Comparison of ENCODE assay signal across 17 cellular contexts in genomic region chr6:30044630-30045029, GRCh38. TPM values are rescaled to one million over a fixed set of nuclear protein-coding genes. Genes with fewer than 3 reads are reported as not detected.
A peak's percentile ranks its signal among the peaks of the same experiment; 100 is the strongest.
DNase-seq lines count a peak whose midpoint lies in the region; ATAC-seq, FAIRE-seq and TF ChIP-seq lines count a peak whose summit lies in the region.
"Had no signal": no experiment of that assay in that cellular context is flagged by ENCODE, and none has a peak within 500 bp of the region (broad histone marks: within the 10 kb centered on the region; RNA-seq: fewer than 3 reads in every experiment).

No MANE protein-coding gene starts in this region.

- no peak for FAIRE-seq in urothelium cell line (lab: Jason Lieb, UNC)
- FAIRE-seq: A204.1 had no signal

- no peaks in the 10 kb centered on the region for H3K27me3 ChIP-seq in CD4-positive, alpha-beta memory T cell (ENCODE audit: insufficient read depth, low read length)
- H3K27me3 ChIP-seq: esophagus squamous epithelium, neutrophil had no signal

- intact Hi-C loops in CD4-positive, alpha-beta memory T cell (cut with micrococcal nuclease): no loop called here

- H3K4me3 ChIP-seq in CD4-positive, alpha-beta memory T cell (ENCODE audit: low read length in 2 of 2): no peak overlapping the region
- H3K4me3 ChIP-seq: esophagus squamous epithelium had no signal

- H3K27ac ChIP-seq in CD4-positive, alpha-beta memory T cell (ENCODE audit: low read depth, low read length): no peak overlapping the region
- H3K27ac ChIP-seq: esophagus squamous epithelium, neutrophil had no signal

- H3K4me1 ChIP-seq in CD4-positive, alpha-beta memory T cell (ENCODE audit: insufficient read depth, low read length): no peaks in the 10 kb centered on the region
- H3K4me1 ChIP-seq: esophagus squamous epithelium had no signal

- H3K36me3 ChIP-seq in CD4-positive, alpha-beta memory T cell (ENCODE audit: insufficient read depth, low read length): no peaks in the 10 kb centered on the region
- H3K36me3 ChIP-seq: esophagus squamous epithelium, neutrophil had no signal

- H3K27ac Mint-ChIP-seq in CD4-positive, alpha-beta memory T cell: no peak overlapping the region
- H3K27ac Mint-ChIP-seq: dendritic cell treated with granulocyte-macrophage colony-stimulating factor and Interleukin-4, amounts not matched to agents 40 ng/mL and 50 ng/mL, for 4 days had no signal

- peaks cover 4 to 9% (median 4%) of the 10 kb centered on the region in 4 donors for H3K4me1 Mint-ChIP-seq in CD4-positive, alpha-beta memory T cell

- no peaks in the 10 kb centered on the region for H3K27me3 Mint-ChIP-seq in CD4-positive, alpha-beta memory T cell
- H3K27me3 Mint-ChIP-seq: dendritic cell treated with granulocyte-macrophage colony-stimulating factor and Interleukin-4, amounts not matched to agents 40 ng/mL and 50 ng/mL, for 4 days had no signal

- CTCF ChIA-PET in CD4-positive, alpha-beta memory T cell (lab: Charles Lee; ENCODE audit: partially characterized antibody): no interaction called here

- no peaks in the 10 kb centered on the region for H3K9me3 ChIP-seq in CD4-positive, alpha-beta memory T cell (ENCODE audit: control insufficient read depth in 1 of 2, low read length in 2 of 2)
- H3K9me3 ChIP-seq: esophagus squamous epithelium, neutrophil had no signal

- H3K4me3 Mint-ChIP-seq in CD4-positive, alpha-beta memory T cell: no peak overlapping the region
- H3K4me3 Mint-ChIP-seq: activated T-cell treated with anti-CD3 and anti-CD28 coated beads, Interleukin-2, amount 50 U/mL, for 4 hours; dendritic cell treated with granulocyte-macrophage colony-stimulating factor and Interleukin-4, amounts not matched to agents 40 ng/mL and 50 ng/mL, for 4 days had no signal

- H3K9me3 Mint-ChIP-seq in CD4-positive, alpha-beta memory T cell: no peaks in the 10 kb centered on the region
- H3K9me3 Mint-ChIP-seq: activated T-cell treated with anti-CD3 and anti-CD28 coated beads, Interleukin-2, amount 50 U/mL, for 4 hours; dendritic cell treated with granulocyte-macrophage colony-stimulating factor and Interleukin-4, amounts not matched to agents 40 ng/mL and 50 ng/mL, for 4 days had no signal

- H3K36me3 Mint-ChIP-seq in CD4-positive, alpha-beta memory T cell: peaks cover 9 to 10% of the 10 kb centered on the region in 2 donors

- POLR2A ChIA-PET in CD4-positive, alpha-beta memory T cell (lab: Charles Lee; ENCODE audit: partially characterized antibody): no interaction called here

- DNase-seq in DMS53 (lab: John Stamatoyannopoulos, UW) (peak; percentile 7), DMS53 treated with DMSO at 0.1 percent for 48 hours (lab: John Stamatoyannopoulos, UW; ENCODE audit: unreplicated experiment) (no peak), fibroblast of peridontal ligament (ENCODE audit: extremely low read depth) (peak; percentile 62), urothelium cell line (ENCODE audit: low spot score) (peak; percentile 30), NCI-H345 (lab: John Stamatoyannopoulos, UW) (no peak)
- no peak for DNase-seq in stimulated activated CD4-positive, alpha-beta T cell treated with anti-CD3 and anti-CD28 coated beads, Interleukin-4, amount 100 ng/mL, for 4 hours
- no peak for DNase-seq in CD4-positive, alpha-beta memory T cell
- DNase-seq: activated T-cell treated with anti-CD3 and anti-CD28 coated beads, Interleukin-2, amount 50 U/mL, for 4 hours; esophagus squamous epithelium; mesendoderm; NCI-H2029; NCI-H748 treated with DMSO at 0.1 percent for 48 hours; stimulated activated naive CD4-positive, alpha-beta T cell treated with Interleukin-2 at 50 U/mL for 16 hours had no signal

- ATAC-seq in SK-N-SH treated with all-trans-retinoic acid at 6 μM for 48 hours: peak; percentile 95
- ATAC-seq: activated T-cell treated with anti-CD3 and anti-CD28 coated beads, Interleukin-2, amount 50 U/mL, for 4 hours had no signal

TF ChIP-seq in SK-N-SH treated with all-trans-retinoic acid at 6 μM for 48 hours, 23 proteins besides CTCF, POLR2A, EP300 and RAD21:
- no peak for TF ChIP-seq ISL1 (CRISPR knock-in tag; IDR thresholded peaks at IDR 0.05)
- no peak for TF ChIP-seq ZNF8 (CRISPR knock-in tag; IDR thresholded peaks at IDR 0.05)
- no peak for TF ChIP-seq TCF4 (CRISPR knock-in tag; IDR thresholded peaks at IDR 0.05; ENCODE audit: borderline replicate concordance)
- TF ChIP-seq TOX (CRISPR knock-in tag; IDR thresholded peaks at IDR 0.05; ENCODE audit: borderline replicate concordance): no peak
- TF ChIP-seq RARB (CRISPR knock-in tag; IDR thresholded peaks at IDR 0.05): no peak
- TF ChIP-seq ZFP30 (CRISPR knock-in tag; IDR thresholded peaks at IDR 0.05): no peak

RNA-seq across cellular contexts. Expression of gene POLR1H, which starts 16.4 kb away (rescaled TPM):
- total RNA-seq in CD4-positive, alpha-beta memory T cell: 10 to 100 TPM; 47.2 to 50.0 TPM
- polyA plus RNA-seq in CD4-positive, alpha-beta memory T cell: 100 to 1,000 TPM in 1 of 2 donors, 10 to 100 TPM in 1; 65.7 to 109 TPM

RNA-seq across cellular contexts. Expression of gene PPP1R11, which starts 22.4 kb away (rescaled TPM):
- 10 to 100 TPM; 65.2 to 66.2 TPM for total RNA-seq in CD4-positive, alpha-beta memory T cell
- 100 to 1,000 TPM; 114 to 134 TPM for polyA plus RNA-seq in CD4-positive, alpha-beta memory T cell

RNA-seq across cellular contexts. Expression of gene RNF39, which starts 30.9 kb away (rescaled TPM):
- not detected for total RNA-seq in CD4-positive, alpha-beta memory T cell
- under 1 TPM in 1 of 2 donors, not detected in 1; 0.21 TPM for polyA plus RNA-seq in CD4-positive, alpha-beta memory T cell
- total RNA-seq: activated T-cell treated with anti-CD3 and anti-CD28 coated beads, Interleukin-2, amount 50 U/mL, for 4 hours had no signal

Comparison
In these comparisons a context has a peak if more than half of its experiments do, and no peak if none do; other contexts are left out.
1. DNase-seq: peak in DMS53 (single experiment), fibroblast of peridontal ligament (single experiment) and urothelium cell line (single experiment); none in DMS53 treated with DMSO at 0.1 percent for 48 hours (single experiment), NCI-H345 (single experiment), stimulated activated CD4-positive, alpha-beta T cell treated with anti-CD3 and anti-CD28 coated beads, Interleukin-4, amount 100 ng/mL, for 4 hours (0 of 2) and CD4-positive, alpha-beta memory T cell (0 of 5).